17 cellular contexts compared by ENCODE assay signal in genomic region chr13:111401151-111401550, GRCh38.
A peak's percentile ranks its signal among the peaks of the same experiment; 100 is the strongest.
DNase-seq lines count a peak whose midpoint lies in the region; TF ChIP-seq lines count a peak whose summit lies in the region.
"Had no signal": no experiment of that assay in that cellular context is flagged by ENCODE, and none has a peak within 500 bp of the region (broad histone marks: within the 10 kb centered on the region; RNA-seq: fewer than 3 reads in every experiment).

No MANE protein-coding gene starts in this region.

- no peak overlapping the region for H3K9ac ChIP-seq in BLaER1

- H3K9me3 ChIP-seq in BLaER1 (no peaks in the 10 kb centered on the region), sigmoid colon (no peaks in the 10 kb centered on the region)
- H3K9me3 ChIP-seq: A549 had no signal

- WGBS in sigmoid colon, 2 donors, result 57 to 84% methylated on average over 6 of the region's 6 CpGs

- peaks cover 5% of the 10 kb centered on the region for H3K36me3 Mint-ChIP-seq in glutamatergic neuron (ENCODE audit: unreplicated experiment)
- H3K36me3 Mint-ChIP-seq: CD8-positive, alpha-beta T cell had no signal

- H3K27me3 ChIP-seq in BLaER1 (no peaks in the 10 kb centered on the region), sigmoid colon (peaks cover 0 to 3% (median 0%) of the 10 kb centered on the region in 3 donors)

- DNase-seq in activated CD8-positive, alpha-beta memory T cell treated with anti-CD3 and anti-CD28 coated beads, Interleukin-2, amount 50 U/mL, for 48 hours, result peak; percentile 18
- no peak for DNase-seq in activated CD8-positive, alpha-beta memory T cell treated with anti-CD3 and anti-CD28 coated beads for 24 hours
- DNase-seq in glutamatergic neuron (peak; percentile 2), sigmoid colon (peak; percentile 36), cerebellar cortex (ENCODE audit: low spot score) (no peak), foreskin fibroblast (no peak), T-helper 2 cell (no peak)
- DNase-seq: AML-193; Calu3; CD8-positive, alpha-beta T cell; DMS79 treated with DMSO at 0.1 percent for 48 hours; GF-D8; HCEC 1CT had no signal

- H3K27ac Mint-ChIP-seq in glutamatergic neuron (ENCODE audit: unreplicated experiment), result no peak overlapping the region
- H3K27ac Mint-ChIP-seq: CD8-positive, alpha-beta T cell; GM23338 had no signal

- no peaks in the 10 kb centered on the region for H3K4me1 Mint-ChIP-seq in glutamatergic neuron (ENCODE audit: low read depth, unreplicated experiment)
- H3K4me1 Mint-ChIP-seq: GM23338 had no signal

- H4K20me1 ChIP-seq in BLaER1, result no peaks in the 10 kb centered on the region

- H3K27ac ChIP-seq in BLaER1, result no peak overlapping the region
- H3K27ac ChIP-seq in sigmoid colon, result no peak overlapping the region
- H3K27ac ChIP-seq: 22Rv1, A549 had no signal

- TF ChIP-seq CTCF in glutamatergic neuron (IDR thresholded peaks at IDR 0.05; ENCODE audit: partially characterized antibody, unreplicated experiment), result no peak
- no peak for TF ChIP-seq CTCF in sigmoid colon (IDR thresholded peaks at IDR 0.05)
- TF ChIP-seq CTCF in foreskin fibroblast (IDR thresholded peaks at IDR 0.05; ENCODE audit: low read depth, low read length), result no peak

- H3K36me3 ChIP-seq in BLaER1, result no peaks in the 10 kb centered on the region
- H3K36me3 ChIP-seq in sigmoid colon, result no peaks in the 10 kb centered on the region

- intact Hi-C loops in sigmoid colon (cut with DNase I), result no loop called here

- no peak for TF ChIP-seq EP300 in sigmoid colon (IDR thresholded peaks at IDR 0.05)

- H3K4me3 ChIP-seq in BLaER1 (no peak overlapping the region), sigmoid colon (no peak overlapping the region), foreskin fibroblast (ENCODE audit: low read depth in 1 of 2, low read length in 2 of 2) (no peak overlapping the region)
- H3K4me3 ChIP-seq: A549, GM23338 had no signal

- H3K9me3 Mint-ChIP-seq in glutamatergic neuron (ENCODE audit: unreplicated experiment), result peaks cover 1% of the 10 kb centered on the region
- H3K9me3 Mint-ChIP-seq: CD8-positive, alpha-beta T cell had no signal

- H3K4me3 Mint-ChIP-seq in glutamatergic neuron (ENCODE audit: unreplicated experiment), result no peak overlapping the region
- H3K4me3 Mint-ChIP-seq: CD8-positive, alpha-beta T cell; GM23338 had no signal

- no peak for TF ChIP-seq POLR2A in sigmoid colon (IDR thresholded peaks at IDR 0.05)

- peak overlapping the region; percentile 27; the same call in 1 of the 2 replicates for H3K4me2 ChIP-seq in BLaER1
- H3K4me2 ChIP-seq: A549, GM23338 had no signal

- H3K4me1 ChIP-seq in BLaER1 (peaks cover 21% of the 10 kb centered on the region), sigmoid colon (no peaks in the 10 kb centered on the region)
- H3K4me1 ChIP-seq: A549 had no signal

- H3K27me3 Mint-ChIP-seq in glutamatergic neuron (ENCODE audit: unreplicated experiment), result peaks cover 5% of the 10 kb centered on the region

Comparison
In these comparisons a context has a peak if more than half of its experiments do, and no peak if none do; other contexts are left out.
1. DNase-seq: peak in activated CD8-positive, alpha-beta memory T cell treated with anti-CD3 and anti-CD28 coated beads, Interleukin-2, amount 50 U/mL, for 48 hours (single experiment), glutamatergic neuron (single experiment) and sigmoid colon (single experiment); none in activated CD8-positive, alpha-beta memory T cell treated with anti-CD3 and anti-CD28 coated beads for 24 hours (single experiment), cerebellar cortex (single experiment), foreskin fibroblast (0 of 2) and T-helper 2 cell (0 of 5).